Comparison of ENCODE assay signal across 27 cellular contexts in genomic region chr13:85666356-85666755, GRCh38.
DNase-seq lines count a peak whose midpoint lies in the region; FAIRE-seq and TF ChIP-seq lines count a peak whose summit lies in the region.
"Had no signal": no experiment of that assay in that cellular context is flagged by ENCODE, and none has a peak within 500 bp of the region (broad histone marks: within the 10 kb centered on the region; RNA-seq: fewer than 3 reads in every experiment).

No MANE protein-coding gene starts in this region.

- H3K4me2 ChIP-seq in astrocyte (ENCODE audit: low read length), result no peak overlapping the region
- H3K4me2 ChIP-seq in neural progenitor cell, result no peak overlapping the region
- H3K4me2 ChIP-seq: KMS-11 had no signal

- H3K27ac Mint-ChIP-seq in astrocyte (ENCODE audit: unreplicated experiment) (peak overlapping the region; percentile 79), neural progenitor cell (no peak overlapping the region)
- H3K27ac Mint-ChIP-seq: activated CD4-positive, alpha-beta memory T cell treated with anti-CD3 and anti-CD28 coated beads for 36 hours; activated naive CD8-positive, alpha-beta T cell treated with anti-CD3 and anti-CD28 coated beads, Interleukin-2, amount 10 ng/mL, durations not matched to agents 7 days and 5 days; activated T-helper 17 cell treated with anti-CD3 and anti-CD28 coated beads, Interleukin-2, amount 50 U/mL, for 72 hours; B cell; dendritic cell treated with granulocyte-macrophage colony-stimulating factor and Interleukin-4, amounts not matched to agents 40 ng/mL and 50 ng/mL, for 4 days; naive thymus-derived CD4-positive, alpha-beta T cell had no signal

- no peaks in the 10 kb centered on the region for H3K36me3 ChIP-seq in astrocyte (ENCODE audit: insufficient read depth, low read length)
- no peaks in the 10 kb centered on the region for H3K36me3 ChIP-seq in neural progenitor cell

- DNase-seq in NCI-H2107 treated with DMSO at 0.1 percent for 48 hours (lab: John Stamatoyannopoulos, UW; ENCODE audit: unreplicated experiment), result peak; percentile 25
- DNase-seq in NCI-H2107 (lab: John Stamatoyannopoulos, UW), result no peak
- peak; percentile 41 for DNase-seq in NCI-H2196 treated with DMSO at 0.1 percent for 48 hours (lab: John Stamatoyannopoulos, UW; ENCODE audit: unreplicated experiment)
- no peak for DNase-seq in astrocyte (ENCODE audit: low read depth)
- DNase-seq in neural progenitor cell (ENCODE audit: low spot score), result peak; percentile 2
- DNase-seq in NCI-H526 (lab: John Stamatoyannopoulos, UW), result no peak
- no peak for DNase-seq in GM12892 (ENCODE audit: insufficient read length)
- no peak for DNase-seq in activated effector memory CD4-positive, alpha-beta T cell treated with Interleukin-2 at 50 U/mL for 16 hours
- DNase-seq: activated CD4-positive, alpha-beta memory T cell treated with anti-CD3 and anti-CD28 coated beads for 36 hours; activated CD8-positive, alpha-beta memory T cell treated with anti-CD3 and anti-CD28 coated beads, Interleukin-2, amount 50 U/mL, for 48 hours; activated naive CD8-positive, alpha-beta T cell treated with anti-CD3 and anti-CD28 coated beads, Interleukin-2, amount 10 ng/mL, durations not matched to agents 7 days and 5 days; central memory CD4-positive, alpha-beta T cell; DMS153; GDM1; left cardiac atrium; MV-4-11; naive thymus-derived CD4-positive, alpha-beta T cell; NCI-H2029 treated with DMSO at 0.1 percent for 48 hours; NCI-H524 treated with DMSO at 0.1 percent for 48 hours; retina; small intestine had no signal

- no peak overlapping the region for H3K4me3 Mint-ChIP-seq in astrocyte (ENCODE audit: unreplicated experiment)
- H3K4me3 Mint-ChIP-seq in neural progenitor cell, result no peak overlapping the region
- H3K4me3 Mint-ChIP-seq: activated CD4-positive, alpha-beta memory T cell treated with anti-CD3 and anti-CD28 coated beads for 36 hours; activated naive CD8-positive, alpha-beta T cell treated with anti-CD3 and anti-CD28 coated beads, Interleukin-2, amount 10 ng/mL, durations not matched to agents 7 days and 5 days; activated T-helper 17 cell treated with anti-CD3 and anti-CD28 coated beads, Interleukin-2, amount 50 U/mL, for 72 hours; B cell; dendritic cell treated with granulocyte-macrophage colony-stimulating factor and Interleukin-4, amounts not matched to agents 40 ng/mL and 50 ng/mL, for 4 days; naive thymus-derived CD4-positive, alpha-beta T cell had no signal

- H3K4me1 ChIP-seq in astrocyte (ENCODE audit: insufficient read depth, low read length), result no peaks in the 10 kb centered on the region
- no peaks in the 10 kb centered on the region for H3K4me1 ChIP-seq in neural progenitor cell

- no peaks in the 10 kb centered on the region for H3K27me3 Mint-ChIP-seq in astrocyte (ENCODE audit: low read depth, unreplicated experiment)
- H3K27me3 Mint-ChIP-seq in neural progenitor cell (ENCODE audit: insufficient read depth, low read depth), result no peaks in the 10 kb centered on the region
- H3K27me3 Mint-ChIP-seq: activated CD4-positive, alpha-beta memory T cell treated with anti-CD3 and anti-CD28 coated beads for 36 hours; activated naive CD8-positive, alpha-beta T cell treated with anti-CD3 and anti-CD28 coated beads, Interleukin-2, amount 10 ng/mL, durations not matched to agents 7 days and 5 days; activated T-helper 17 cell treated with anti-CD3 and anti-CD28 coated beads, Interleukin-2, amount 50 U/mL, for 72 hours; B cell; dendritic cell treated with granulocyte-macrophage colony-stimulating factor and Interleukin-4, amounts not matched to agents 40 ng/mL and 50 ng/mL, for 4 days; naive thymus-derived CD4-positive, alpha-beta T cell had no signal

- H3K36me3 Mint-ChIP-seq in astrocyte (ENCODE audit: low read depth, unreplicated experiment), result no peaks in the 10 kb centered on the region
- H3K36me3 Mint-ChIP-seq in neural progenitor cell, result no peaks in the 10 kb centered on the region
- H3K36me3 Mint-ChIP-seq: activated CD4-positive, alpha-beta memory T cell treated with anti-CD3 and anti-CD28 coated beads for 36 hours; activated naive CD8-positive, alpha-beta T cell treated with anti-CD3 and anti-CD28 coated beads, Interleukin-2, amount 10 ng/mL, durations not matched to agents 7 days and 5 days had no signal

- H3K79me2 ChIP-seq in astrocyte (ENCODE audit: insufficient read depth, low read length), result no peaks in the 10 kb centered on the region
- no peaks in the 10 kb centered on the region for H3K79me2 ChIP-seq in neural progenitor cell (ENCODE audit: low read depth)

- peaks cover 24% of the 10 kb centered on the region for H3K4me1 Mint-ChIP-seq in astrocyte (ENCODE audit: low read depth, unreplicated experiment)
- peaks cover 2% of the 10 kb centered on the region for H3K4me1 Mint-ChIP-seq in neural progenitor cell
- H3K4me1 Mint-ChIP-seq: activated naive CD8-positive, alpha-beta T cell treated with anti-CD3 and anti-CD28 coated beads, Interleukin-2, amount 10 ng/mL, durations not matched to agents 7 days and 5 days; activated T-helper 17 cell treated with anti-CD3 and anti-CD28 coated beads, Interleukin-2, amount 50 U/mL, for 72 hours; B cell; naive thymus-derived CD4-positive, alpha-beta T cell had no signal

- H3K9ac ChIP-seq in astrocyte (ENCODE audit: low read length) (no peak overlapping the region), neural progenitor cell (no peak overlapping the region)
- H3K9ac ChIP-seq: KMS-11 had no signal

- TF ChIP-seq CTCF in astrocyte (IDR thresholded peaks at IDR 0.05; ENCODE audit: insufficient read depth, low read depth, low read length) (no peak), neural progenitor cell (IDR thresholded peaks at IDR 0.05) (no peak)

- H3K27me3 ChIP-seq in astrocyte (ENCODE audit: insufficient read depth, low read length) (no peaks in the 10 kb centered on the region), neural progenitor cell (no peaks in the 10 kb centered on the region)

- H3K9me3 ChIP-seq in astrocyte (ENCODE audit: insufficient read depth, low read depth, low read length), result no peaks in the 10 kb centered on the region
- H3K9me3 ChIP-seq in neural progenitor cell (ENCODE audit: low read depth), result no peaks in the 10 kb centered on the region

- H3K4me3 ChIP-seq in astrocyte (ENCODE audit: insufficient read depth, low read depth, low read length), result no peak overlapping the region
- no peak overlapping the region for H3K4me3 ChIP-seq in neural progenitor cell

- H3F3A ChIP-seq in neural progenitor cell (ENCODE audit: low read depth), result no peaks in the 10 kb centered on the region

- no peak for TF ChIP-seq POLR2A in GM12892 (IDR thresholded peaks at IDR 0.05; ENCODE audit: low read depth, low read length)

- H2AFZ ChIP-seq in astrocyte (ENCODE audit: low read depth, low read length), result no peak overlapping the region
- H2AFZ ChIP-seq in neural progenitor cell (replicated peaks), result peak overlapping the region; percentile 4

- FAIRE-seq in astrocyte (lab: Jason Lieb, UNC) (no peak), GM12892 (lab: Jason Lieb, UNC) (no peak)
- FAIRE-seq: endothelial cell of umbilical vein, HTR-8/SVneo had no signal

- no peaks in the 10 kb centered on the region for H3K9me3 Mint-ChIP-seq in astrocyte (ENCODE audit: unreplicated experiment)
- H3K9me3 Mint-ChIP-seq in neural progenitor cell, result no peaks in the 10 kb centered on the region

- H3K27ac ChIP-seq in astrocyte (ENCODE audit: low read depth, low read length) (no peak overlapping the region), neural progenitor cell (no peak overlapping the region)
- H3K27ac ChIP-seq: KMS-11 had no signal

- H4K20me1 ChIP-seq in astrocyte (ENCODE audit: insufficient read depth, low read length) (no peaks in the 10 kb centered on the region), neural progenitor cell (ENCODE audit: low read depth) (no peaks in the 10 kb centered on the region)

Comparison
In these comparisons a context has a peak if more than half of its experiments do, and no peak if none do; other contexts are left out.
1. DNase-seq: peak in NCI-H2107 treated with DMSO at 0.1 percent for 48 hours (single experiment), NCI-H2196 treated with DMSO at 0.1 percent for 48 hours (single experiment) and neural progenitor cell (single experiment); none in NCI-H2107 (single experiment), astrocyte (single experiment), NCI-H526 (0 of 2), GM12892 (single experiment) and activated effector memory CD4-positive, alpha-beta T cell treated with Interleukin-2 at 50 U/mL for 16 hours (single experiment).